8 cellular contexts compared by ENCODE assay signal in genomic region chr5:149345147-149345891, GRCh38. TPM values are rescaled to one million over a fixed set of nuclear protein-coding genes. Genes with fewer than 3 reads are reported as not detected.
DNase-seq lines count a peak whose midpoint lies in the region; ATAC-seq and TF ChIP-seq lines count a peak whose summit lies in the region.

GRPEL2 (plus strand) TSS chr5:149345499; CDS start chr5:149345540, 41 bp downstream.

- ATAC-seq in GM21619 (IDR thresholded peaks at IDR 0.05; ENCODE audit: unreplicated experiment): peak; percentile 94
- ATAC-seq in Panc1: peak; percentile 100
- ATAC-seq in activated T-cell treated with anti-CD3 and anti-CD28 coated beads, Interleukin-2, amount 50 U/mL, for 4 hours: peak; percentile 92

- TF ChIP-seq POLR2A in esophagus muscularis mucosa (IDR thresholded peaks at IDR 0.05; ENCODE audit: low read depth): no peak

- H3K36me3 ChIP-seq in Panc1 (ENCODE audit: control insufficient read depth, insufficient read depth, low read length) (peaks cover 25% of the 10 kb centered on the region), esophagus muscularis mucosa (peaks cover 15 to 46% (median 29%) of the 10 kb centered on the region in 4 donors)

- peaks cover 53% of the 10 kb centered on the region for H3K4me1 Mint-ChIP-seq in activated T-cell treated with anti-CD3 and anti-CD28 coated beads, Interleukin-2, amount 50 U/mL, for 4 hours (ENCODE audit: low read depth)

- no peaks in the 10 kb centered on the region for H3K9me3 ChIP-seq in Panc1 (ENCODE audit: control insufficient read depth, insufficient read depth, low read depth, low read length)
- H3K9me3 ChIP-seq in esophagus muscularis mucosa: no peaks in the 10 kb centered on the region

- DNase-seq in DMS153 treated with DMSO at 0.1 percent for 48 hours (lab: John Stamatoyannopoulos, UW; ENCODE audit: unreplicated experiment) (peak; percentile 67), Panc1 (ENCODE audit: low read depth, low spot score) (peak; percentile 88), esophagus muscularis mucosa (ENCODE audit: extremely low spot score) (peak; percentile 98), myocyte (ENCODE audit: low read depth) (peak; percentile 98)
- peak; percentile 94 for DNase-seq in Jurkat, Clone E6-1 (ENCODE audit: low read depth, low spot score)
- peak; percentile 82 for DNase-seq in activated T-cell treated with anti-CD3 and anti-CD28 coated beads, Interleukin-2, amount 50 U/mL, for 4 hours
- DNase-seq in stimulated activated CD8-positive, alpha-beta memory T cell treated with anti-CD3 and anti-CD28 coated beads, Interleukin-7, amount 100 ng/mL, for 48 hours (ENCODE audit: extremely low read depth in 1 of 2, low read depth in 1 of 2): peak; percentile 88 to 94

- H3K36me3 Mint-ChIP-seq in activated T-cell treated with anti-CD3 and anti-CD28 coated beads, Interleukin-2, amount 50 U/mL, for 4 hours (ENCODE audit: insufficient read depth): peaks cover 33% of the 10 kb centered on the region

- POLR2A ChIA-PET in Panc1 (lab: Charles Lee): interaction anchor here (0.6 to 1.4 kb wide), 4 partner anchors 11 to 1413 kb away, joined by 3 to 4 read pairs (median 3); no protein-coding TSS in a partner anchor

- no peak for TF ChIP-seq CTCF in Panc1 (IDR thresholded peaks at IDR 0.05)
- TF ChIP-seq CTCF in esophagus muscularis mucosa (IDR thresholded peaks at IDR 0.05): no peak

- no peaks in the 10 kb centered on the region for H3K27me3 ChIP-seq in Panc1 (ENCODE audit: control insufficient read depth, insufficient read depth, low read length)
- H3K27me3 ChIP-seq in esophagus muscularis mucosa: no peaks in the 10 kb centered on the region

- CTCF ChIA-PET in Panc1 (lab: Charles Lee): no interaction called here

- H3K27ac ChIP-seq in Panc1 (ENCODE audit: low read length) (peak within 1 kb of the TSS; percentile 96), esophagus muscularis mucosa (replicated peaks in 1 of 4) (peak within 1 kb of the TSS; percentile 73 to 82 (median 81))

- intact Hi-C loops in Panc1 (cut with micrococcal nuclease; ENCODE audit: unreplicated experiment) (no loop called here), esophagus muscularis mucosa (cut with DNase I) (no loop called here)

- H3K27me3 Mint-ChIP-seq in activated T-cell treated with anti-CD3 and anti-CD28 coated beads, Interleukin-2, amount 50 U/mL, for 4 hours (ENCODE audit: low read depth): no peaks in the 10 kb centered on the region

- no peak for TF ChIP-seq EP300 in esophagus muscularis mucosa (IDR thresholded peaks at IDR 0.05)

- 2% methylated on average over 24 of the region's 54 CpGs for WGBS in esophagus muscularis mucosa

- peak within 1 kb of the TSS; percentile 98 for H3K4me3 Mint-ChIP-seq in activated T-cell treated with anti-CD3 and anti-CD28 coated beads, Interleukin-2, amount 50 U/mL, for 4 hours

- H3K4me3 ChIP-seq in Jurkat, Clone E6-1 (ENCODE audit: low read length): peak within 1 kb of the TSS; percentile 95
- H3K4me3 ChIP-seq in Panc1 (ENCODE audit: low read depth in 2 of 2, low read length in 2 of 2) (peak within 1 kb of the TSS; percentile 82 to 89), esophagus muscularis mucosa (peak within 1 kb of the TSS; percentile 73 to 92 (median 76))

- no TSS peak for BruUV-seq in Panc1 (replicated peaks; lab: Mats Ljungman, UMichigan)

- in situ Hi-C loops in Panc1 (cut with HindIII; ENCODE audit: low pct_unique_long_range_greater_than_20kb, low sequenced_read_pairs): no loop called here

- H3K4me1 ChIP-seq in Panc1 (ENCODE audit: control insufficient read depth, insufficient read depth, low read length) (peaks cover 7% of the 10 kb centered on the region), esophagus muscularis mucosa (peaks cover 16 to 27% (median 20%) of the 10 kb centered on the region in 4 donors)

- no peaks in the 10 kb centered on the region for H3K9me3 Mint-ChIP-seq in activated T-cell treated with anti-CD3 and anti-CD28 coated beads, Interleukin-2, amount 50 U/mL, for 4 hours

RNA-seq across cellular contexts. Expression of gene GRPEL2, which starts in this region (rescaled TPM):
- 7.7 TPM for polyA plus RNA-seq in Jurkat, Clone E6-1 (2012; ENCODE audit: insufficient read depth, insufficient read length)
- total RNA-seq in Panc1 (2021; ENCODE audit: unreplicated experiment) (30.1 TPM), esophagus muscularis mucosa (10 to 100 TPM in 1 of 4 donors, 1 to 10 TPM in 3; 7.8 to 14.9 (median 8.7) TPM), myocyte (12.8 and 14.3 TPM in 2 replicates)
- polyA plus RNA-seq in Panc1 (2012; ENCODE audit: insufficient read length): 14.3 TPM
- 10 to 100 TPM; 45.8 to 52.1 (median 50.6) TPM for total RNA-seq in activated T-cell treated with anti-CD3 and anti-CD28 coated beads, Interleukin-2, amount 50 U/mL, for 4 hours
- 6.0 TPM for polyA plus RNA-seq in myocyte (2012)

Comparison
In these comparisons a context has a peak if more than half of its experiments do, and no peak if none do; other contexts are left out.
1. Peak in every context shown above with its lines: DNase-seq, ATAC-seq, H3K4me3 ChIP-seq and H3K27ac ChIP-seq.